ENCODE assay signal across 8 cellular contexts in the genomic region with DNA sequence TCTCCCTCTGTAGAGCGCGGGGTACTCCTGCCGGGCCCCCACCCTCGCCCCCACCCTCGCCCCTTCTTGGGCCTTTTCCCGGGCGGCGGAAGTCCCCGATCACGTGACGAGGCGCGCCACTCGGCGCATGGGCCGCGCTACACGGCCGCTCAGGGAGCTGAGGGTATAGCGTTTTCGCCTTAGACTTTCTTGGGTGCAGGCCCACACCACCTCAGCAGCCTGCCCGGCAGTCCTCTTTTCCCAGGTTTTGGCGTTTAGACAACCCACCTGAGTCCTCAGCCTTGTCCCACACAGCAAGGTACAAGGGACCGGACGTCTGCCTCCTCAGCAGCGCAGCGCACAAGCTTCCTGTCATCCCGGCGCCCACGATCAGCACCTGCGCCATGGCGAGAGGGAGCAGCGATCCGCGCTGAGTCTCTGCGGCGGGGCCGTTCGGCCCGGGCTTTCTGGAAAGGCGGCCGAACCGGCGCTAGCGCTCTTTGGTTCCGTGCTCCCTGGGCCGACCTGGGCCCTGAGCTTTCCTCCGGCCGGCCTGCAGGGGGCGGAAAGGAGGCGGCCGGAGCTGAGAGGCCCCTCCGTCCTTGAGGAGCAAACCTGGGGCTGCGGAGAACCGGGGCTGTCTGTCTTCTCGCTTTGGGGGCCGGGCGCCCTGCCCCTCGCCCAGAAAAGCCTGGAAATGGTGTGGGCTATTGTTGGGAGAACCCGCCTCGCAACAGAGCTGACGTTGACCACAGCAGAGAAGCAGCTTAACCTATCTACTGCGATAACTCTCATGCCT. TPM values are rescaled to one million over a fixed set of nuclear protein-coding genes. Genes with fewer than 3 reads are reported as not detected.
DNase-seq lines count a peak whose midpoint lies in the region; ATAC-seq and TF ChIP-seq lines count a peak whose summit lies in the region.

Gene RNLS, minus strand, starts transcription at position 513 of the 778 bp plus-strand sequence.

- intact Hi-C loops in right lobe of liver (cut with DNase I), result no loop called here

- no peaks in the 10 kb centered on the region for H3K9me3 ChIP-seq in duodenal mucosa (ENCODE audit: control insufficient read depth in 1 of 2, low read length in 2 of 2)
- no peaks in the 10 kb centered on the region for H3K9me3 ChIP-seq in right lobe of liver

- DNase-seq in GM06990 (ENCODE audit: extremely low read depth, insufficient read length) (peak; percentile 85), H7 (peak; percentile 76), NCI-H2029 (lab: John Stamatoyannopoulos, UW) (peak; percentile 37), right lobe of liver (peak; percentile 73 to 85 (median 81)), NCI-H774 (lab: John Stamatoyannopoulos, UW) (no peak)
- DNase-seq in activated CD4-positive, alpha-beta memory T cell treated with anti-CD3 and anti-CD28 coated beads, Interleukin-2, amount 10 ng/mL, durations not matched to agents 7 days and 5 days, result peak; percentile 70
- peak; percentile 61 to 62 for DNase-seq in stimulated activated CD4-positive, alpha-beta T cell treated with anti-CD3 and anti-CD28 coated beads, Interleukin-2, amount 100 ng/mL, for 48 hours

- H3K4me3 ChIP-seq in GM06990 (replicated peaks; ENCODE audit: low read depth, low read length) (peak within 1 kb of the TSS; percentile 72), H7 (ENCODE audit: insufficient read depth, low read depth, low read length) (peak within 1 kb of the TSS; percentile 81), duodenal mucosa (ENCODE audit: low read depth in 1 of 2, low read length in 2 of 2) (peak within 1 kb of the TSS; percentile 94), right lobe of liver (peak within 1 kb of the TSS; percentile 47 to 77 (median 73))

- H3K36me3 ChIP-seq in GM06990 (ENCODE audit: control insufficient read depth, insufficient read depth, low read length) (no peaks in the 10 kb centered on the region), H7 (replicated peaks; ENCODE audit: control insufficient read depth, insufficient read depth, low read length) (no peaks in the 10 kb centered on the region), duodenal mucosa (ENCODE audit: control insufficient read depth in 1 of 2, insufficient read depth in 2 of 2, low read length in 2 of 2) (no peaks in the 10 kb centered on the region), right lobe of liver (no peaks in the 10 kb centered on the region)

- peak within 1 kb of the TSS; percentile 86 for H3K27ac ChIP-seq in duodenal mucosa (ENCODE audit: low read depth, low read length)
- peak within 1 kb of the TSS; percentile 76 to 91 (median 84) for H3K27ac ChIP-seq in right lobe of liver

- POLR2A ChIA-PET in activated CD4-positive, alpha-beta memory T cell treated with anti-CD3 and anti-CD28 coated beads, Interleukin-2, amount 10 ng/mL, durations not matched to agents 7 days and 5 days (lab: Charles Lee), result interaction anchor here (0.7 to 1.6 kb wide), 10 partner anchors 9 to 722 kb away, joined by 3 to 15 read pairs (median 3); partner anchors contain the start of genes FAS, KLLN and PTEN

- WGBS in right lobe of liver (ENCODE audit: insufficient coverage, low coverage, low lambda C conversion rate, missing lambda C conversion rate), result 3% methylated on average over 27 of the region's 63 CpGs

- peak within 1 kb of the TSS; percentile 76 for H3K27ac Mint-ChIP-seq in activated CD4-positive, alpha-beta memory T cell treated with anti-CD3 and anti-CD28 coated beads, Interleukin-2, amount 10 ng/mL, durations not matched to agents 7 days and 5 days

- H3K27me3 ChIP-seq in GM06990 (replicated peaks; ENCODE audit: control insufficient read depth, insufficient read depth, low read length) (no peaks in the 10 kb centered on the region), H7 (ENCODE audit: control insufficient read depth, insufficient read depth, low read length) (peaks cover 1% of the 10 kb centered on the region; the same call in 1 of the 2 replicates), duodenal mucosa (ENCODE audit: control insufficient read depth in 1 of 2, insufficient read depth in 2 of 2, low read length in 2 of 2) (no peaks in the 10 kb centered on the region), right lobe of liver (no peaks in the 10 kb centered on the region)

- CTCF ChIA-PET in activated CD4-positive, alpha-beta memory T cell treated with anti-CD3 and anti-CD28 coated beads, Interleukin-2, amount 10 ng/mL, durations not matched to agents 7 days and 5 days (lab: Charles Lee), result interaction anchor here (0.7 to 2.8 kb wide), 29 partner anchors 10 to 786 kb away, joined by 3 to 41 read pairs (median 4); partner anchors contain the start of gene ATAD1

- peak; percentile 95 to 98 (median 96) for ATAC-seq in right lobe of liver

- H3K4me1 ChIP-seq in duodenal mucosa (ENCODE audit: control insufficient read depth in 1 of 2, insufficient read depth in 2 of 2, low read length in 2 of 2) (peaks cover 6 to 8% of the 10 kb centered on the region in 2 donors), right lobe of liver (no peaks in the 10 kb centered on the region)

- H3K9ac ChIP-seq in duodenal mucosa (ENCODE audit: low read depth in 1 of 2, low read length in 2 of 2), result peak within 1 kb of the TSS; percentile 94 to 95

- H3K36me3 Mint-ChIP-seq in activated CD4-positive, alpha-beta memory T cell treated with anti-CD3 and anti-CD28 coated beads, Interleukin-2, amount 10 ng/mL, durations not matched to agents 7 days and 5 days (ENCODE audit: low read depth), result no peaks in the 10 kb centered on the region

- H3K4me1 Mint-ChIP-seq in activated CD4-positive, alpha-beta memory T cell treated with anti-CD3 and anti-CD28 coated beads, Interleukin-2, amount 10 ng/mL, durations not matched to agents 7 days and 5 days, result peaks cover 11% of the 10 kb centered on the region

- H3K27me3 Mint-ChIP-seq in activated CD4-positive, alpha-beta memory T cell treated with anti-CD3 and anti-CD28 coated beads, Interleukin-2, amount 10 ng/mL, durations not matched to agents 7 days and 5 days, result peaks cover 11% of the 10 kb centered on the region

- TF ChIP-seq CTCF in GM06990 (IDR thresholded peaks at IDR 0.05; ENCODE audit: insufficient read depth, low read length, poor library complexity, severe bottlenecking) (peak; percentile 89), right lobe of liver (IDR thresholded peaks at IDR 0.05) (peak; percentile 78 to 92 (median 82))

- TF ChIP-seq POLR2A in right lobe of liver (IDR thresholded peaks at IDR 0.05), result peak; percentile 60

- peak within 1 kb of the TSS; percentile 80 for H3K4me3 Mint-ChIP-seq in activated CD4-positive, alpha-beta memory T cell treated with anti-CD3 and anti-CD28 coated beads, Interleukin-2, amount 10 ng/mL, durations not matched to agents 7 days and 5 days

- H3K9me3 Mint-ChIP-seq in activated CD4-positive, alpha-beta memory T cell treated with anti-CD3 and anti-CD28 coated beads, Interleukin-2, amount 10 ng/mL, durations not matched to agents 7 days and 5 days, result no peaks in the 10 kb centered on the region

RNA-seq across cellular contexts. Expression of gene RNLS, which starts in this region (rescaled TPM):
- 4.9 and 9.7 TPM in 2 replicates for total RNA-seq in H7 (2014; rRNA removed; shearing (Covaris generic))
- 1 to 10 TPM; 1.3 to 2.2 TPM for total RNA-seq in activated CD4-positive, alpha-beta memory T cell treated with anti-CD3 and anti-CD28 coated beads, Interleukin-2, amount 10 ng/mL, durations not matched to agents 7 days and 5 days
- 10 to 100 TPM in 1 of 6 experiments, 1 to 10 TPM in 5; 5.9 to 10.5 (median 7.3) TPM for total RNA-seq in right lobe of liver
